ENCODE assay signal across 8 cellular contexts in the genomic region with DNA sequence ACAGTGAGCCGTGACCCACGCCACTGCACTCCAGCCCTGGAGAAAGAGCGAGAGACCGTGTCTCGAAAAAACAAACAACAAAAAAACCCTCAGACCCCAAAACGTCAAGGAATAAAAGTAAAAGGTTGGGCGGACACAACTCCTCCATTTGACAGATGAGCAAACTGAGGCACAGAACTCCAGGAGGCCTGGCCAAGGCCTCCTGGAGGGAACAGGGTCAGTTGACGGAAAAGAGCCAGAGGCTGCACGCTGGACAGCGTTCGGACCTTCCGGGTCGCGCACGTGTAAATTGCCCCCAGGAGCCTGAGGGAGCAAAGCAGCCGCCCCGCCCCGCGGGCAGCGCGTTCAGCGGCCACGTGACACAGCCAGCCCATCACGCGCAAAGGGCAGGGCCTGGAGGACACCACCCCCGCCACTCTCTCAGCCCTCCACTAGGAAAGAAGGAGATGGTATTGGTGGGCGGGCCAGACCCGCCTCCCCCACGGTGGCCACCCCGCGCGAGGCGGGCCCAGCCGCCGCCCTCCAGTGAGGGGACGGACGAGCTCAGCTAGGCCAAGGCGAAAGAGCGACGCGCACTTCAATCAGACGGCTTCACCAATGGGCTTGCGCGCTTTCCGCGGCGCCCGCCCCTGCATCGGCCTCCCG.
A peak's percentile ranks its signal among the peaks of the same experiment; 100 is the strongest.
DNase-seq lines count a peak whose midpoint lies in the region; ATAC-seq, FAIRE-seq and TF ChIP-seq lines count a peak whose summit lies in the region.

No MANE protein-coding gene starts in this region.

- H3K9ac ChIP-seq in kidney (ENCODE audit: low read length in 2 of 2): no peak overlapping the region

- DNase-seq in AG09309 (ENCODE audit: low read depth) (peak; percentile 97), NCI-H460 (ENCODE audit: extremely low read depth, low read depth) (peak; percentile 99), cerebellum (ENCODE audit: low spot score) (peak; percentile 100), kidney (peak; percentile 100)
- peak; percentile 96 for DNase-seq in activated CD4-positive, alpha-beta T cell treated with anti-CD3 and anti-CD28 coated beads for 1 hour
- peak; percentile 90 to 95 for DNase-seq in stimulated activated CD4-positive, alpha-beta T cell treated with anti-CD3 and anti-CD28 coated beads, Interleukin-15, amount 100 ng/mL, for 1 hour (ENCODE audit: low read depth in 1 of 2, low spot score in 1 of 2)

- no peak for TF ChIP-seq CTCF in AG09309 (IDR thresholded peaks at IDR 0.05; ENCODE audit: control insufficient read depth, insufficient read depth, low read depth, low read length, missing control alignments)
- no peak for TF ChIP-seq CTCF in kidney (IDR thresholded peaks at IDR 0.05; ENCODE audit: borderline replicate concordance, extremely low read depth, insufficient read depth)

- peaks cover 5 to 10% of the 10 kb centered on the region in 2 donors for H3K4me1 ChIP-seq in kidney (ENCODE audit: control insufficient read depth in 1 of 2, insufficient read depth in 1 of 2, low read depth in 1 of 2, low read length in 2 of 2)

- no peaks in the 10 kb centered on the region for H3K9me3 ChIP-seq in kidney (ENCODE audit: control insufficient read depth in 1 of 2, low read length in 2 of 2)

- no peaks in the 10 kb centered on the region for H3K36me3 ChIP-seq in kidney (ENCODE audit: control insufficient read depth in 1 of 2, insufficient read depth in 2 of 2, low read length in 2 of 2)

- no peak for FAIRE-seq in kidney (lab: Jason Lieb, UNC)

- ATAC-seq in GM19043 (IDR thresholded peaks at IDR 0.05; ENCODE audit: low read depth, unreplicated experiment) (peak; percentile 86), HG03432 (IDR thresholded peaks at IDR 0.05; ENCODE audit: unreplicated experiment) (peak; percentile 92)

- peak overlapping the region; percentile 21 for H3K4me3 ChIP-seq in AG09309 (ENCODE audit: control insufficient read depth, low read depth, low read length)
- peak overlapping the region; percentile 49 to 59 for H3K4me3 ChIP-seq in kidney (ENCODE audit: low read length in 2 of 2)

- intact Hi-C loops in kidney (cut with DNase I): no loop called here

- peak overlapping the region; percentile 99 for H3K27ac ChIP-seq in kidney (ENCODE audit: low read depth in 2 of 2, low read length in 2 of 2)

Comparison
In these comparisons a context has a peak if more than half of its experiments do, and no peak if none do; other contexts are left out.
1. Peak in every context shown above with its lines: DNase-seq, ATAC-seq, H3K4me3 ChIP-seq and H3K27ac ChIP-seq.